In genomic region chr10:126115021-126115610, GRCh38 we compare ENCODE assay signal across 22 cellular contexts.
"Had no signal": no experiment of that assay in that cellular context is flagged by ENCODE, and none has a peak within 500 bp of the region (broad histone marks: within the 10 kb centered on the region; RNA-seq: fewer than 3 reads in every experiment).

No MANE protein-coding gene starts in this region.

- H3K36me3 ChIP-seq: brain microvascular endothelial cell, esophagus squamous epithelium, gastrocnemius medialis, transverse colon had no signal

- H3K4me3 Mint-ChIP-seq: natural killer cell treated with Interleukin-12 subunit alpha and Interleukin-12 subunit beta and Interleukin-15 and Interleukin-18, amount 100 ng/mL, for 72 hours; stimulated activated naive B cell treated with anti-CD40 and anti-IgM and Interleukin-4, amounts not matched to agents 10 μg/mL and 1 μg/mL and 100 μg/mL, for 72 hours; T-helper 2 cell treated with Interferon-gamma antibody and Interleukin-4, amounts not matched to agents 5 μg/mL and 100 μg/mL, for 36 hours had no signal

- ATAC-seq: activated naive CD4-positive, alpha-beta T cell treated with anti-CD3 and anti-CD28 coated beads, Interleukin-2, amount 50 U/mL, for 72 hours; gastrocnemius medialis; left cardiac atrium; natural killer cell treated with Interleukin-12 subunit alpha and Interleukin-12 subunit beta and Interleukin-15 and Interleukin-18, amount 100 ng/mL, for 72 hours; stimulated activated naive B cell treated with anti-CD40 and anti-IgM and Interleukin-4, amounts not matched to agents 10 μg/mL and 1 μg/mL and 100 μg/mL, for 72 hours had no signal

- H3K27ac ChIP-seq: brain microvascular endothelial cell, esophagus squamous epithelium, gastrocnemius medialis, transverse colon, VCaP had no signal

- DNase-seq: activated CD4-positive, CD25-positive, alpha-beta regulatory T cell treated with anti-CD3 and anti-CD28 coated beads, Interleukin-2, amount 50 U/mL, for 72 hours; activated T-cell treated with anti-CD3 and anti-CD28 coated beads, Interleukin-2, amount 50 U/mL, for 1 hour; aorta; brain microvascular endothelial cell; central memory CD4-positive, alpha-beta T cell; effector memory CD4-positive, alpha-beta T cell; esophagus squamous epithelium; gastrocnemius medialis; islet precursor cell; left cardiac atrium; midbrain; stimulated activated CD4-positive, alpha-beta T cell treated with anti-CD3 and anti-CD28 coated beads, Interleukin-2, amount 100 ng/mL, for 48 hours; stimulated activated CD8-positive, alpha-beta memory T cell treated with anti-CD3 and anti-CD28 coated beads, Interleukin-4, amount 100 ng/mL, for 48 hours; stimulated activated naive B cell treated with anti-CD40 and anti-IgM and Interleukin-4, amounts not matched to agents 10 μg/mL and 1 μg/mL and 100 μg/mL, for 72 hours; transverse colon had no signal

- H3K27ac Mint-ChIP-seq: activated naive CD4-positive, alpha-beta T cell treated with anti-CD3 and anti-CD28 coated beads, Interleukin-2, amount 50 U/mL, for 72 hours; natural killer cell treated with Interleukin-12 subunit alpha and Interleukin-12 subunit beta and Interleukin-15 and Interleukin-18, amount 100 ng/mL, for 72 hours; progenitor cell of endocrine pancreas; stimulated activated naive B cell treated with anti-CD40 and anti-IgM and Interleukin-4, amounts not matched to agents 10 μg/mL and 1 μg/mL and 100 μg/mL, for 72 hours; T-helper 2 cell treated with Interferon-gamma antibody and Interleukin-4, amounts not matched to agents 5 μg/mL and 100 μg/mL, for 36 hours had no signal

- H3K9me3 Mint-ChIP-seq: natural killer cell treated with Interleukin-12 subunit alpha and Interleukin-12 subunit beta and Interleukin-15 and Interleukin-18, amount 100 ng/mL, for 72 hours; T-helper 2 cell treated with Interferon-gamma antibody and Interleukin-4, amounts not matched to agents 5 μg/mL and 100 μg/mL, for 36 hours had no signal

- H3K36me3 Mint-ChIP-seq: natural killer cell treated with Interleukin-12 subunit alpha and Interleukin-12 subunit beta and Interleukin-15 and Interleukin-18, amount 100 ng/mL, for 72 hours; stimulated activated naive B cell treated with anti-CD40 and anti-IgM and Interleukin-4, amounts not matched to agents 10 μg/mL and 1 μg/mL and 100 μg/mL, for 72 hours had no signal

- H3K9me3 ChIP-seq: gastrocnemius medialis, transverse colon had no signal

- H3K4me3 ChIP-seq: esophagus squamous epithelium, gastrocnemius medialis, transverse colon had no signal

- H3K4me1 ChIP-seq: esophagus squamous epithelium, gastrocnemius medialis had no signal

- FAIRE-seq: endothelial cell of umbilical vein, urothelium cell line had no signal

- H3K27me3 ChIP-seq: brain microvascular endothelial cell, esophagus squamous epithelium, gastrocnemius medialis had no signal
